20 cellular contexts compared by ENCODE assay signal in the genomic region with DNA sequence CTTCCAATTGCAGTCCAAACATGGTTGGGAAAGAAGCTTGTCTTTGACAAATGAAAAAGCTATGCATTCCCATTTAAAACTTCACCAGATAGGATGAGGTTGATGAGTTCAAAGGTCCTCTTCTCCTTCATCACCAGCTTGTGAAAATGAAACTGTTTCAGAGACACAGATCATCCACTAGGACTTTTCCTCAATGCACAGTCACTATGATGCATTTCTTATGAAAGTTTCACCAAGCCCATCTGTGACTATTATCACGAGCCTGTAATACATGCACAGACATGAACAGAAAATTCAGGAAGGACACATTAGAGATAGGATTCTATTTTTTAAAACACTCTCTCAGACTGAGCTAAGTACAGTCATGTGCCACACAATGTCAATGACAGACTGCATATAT.
"Had no signal": no experiment of that assay in that cellular context is flagged by ENCODE, and none has a peak within 500 bp of the region (broad histone marks: within the 10 kb centered on the region; RNA-seq: fewer than 3 reads in every experiment).

No MANE protein-coding gene starts in this region.

- H3K4me1 ChIP-seq: adrenal gland, ascending aorta, left lung, pancreas, psoas muscle, right atrium auricular region, upper lobe of left lung had no signal

- H3K9me3 ChIP-seq: adrenal gland, ascending aorta, left lung, pancreas, psoas muscle, right atrium auricular region, upper lobe of left lung had no signal

- H3K36me3 ChIP-seq: adrenal gland, ascending aorta, brain microvascular endothelial cell, left lung, pancreas, right atrium auricular region, upper lobe of left lung had no signal

- DNase-seq: activated CD4-positive, alpha-beta T cell treated with anti-CD3 and anti-CD28 coated beads, Interleukin-2, amount 50 U/mL, for 4 hours; activated CD8-positive, alpha-beta memory T cell treated with anti-CD3 and anti-CD28 coated beads for 24 hours; activated CD8-positive, alpha-beta memory T cell treated with anti-CD3 and anti-CD28 coated beads, Interleukin-2, amount 50 U/mL, for 4 hours; activated naive CD4-positive, alpha-beta T cell; activated T-cell treated with anti-CD3 and anti-CD28 coated beads, Interleukin-2, amount 50 U/mL, for 4 hours; adrenal gland; brain microvascular endothelial cell; dorsolateral prefrontal cortex; foreskin fibroblast; left lung; pancreas; psoas muscle; stimulated activated CD4-positive, alpha-beta T cell treated with anti-CD3 and anti-CD28 coated beads, Interleukin-12 subunit alpha, Interleukin-12 subunit beta, amount 100 ng/mL, for 4 hours; stimulated activated CD4-positive, alpha-beta T cell treated with anti-CD3 and anti-CD28 coated beads, Interleukin-4, amount 100 ng/mL, for 4 hours; stimulated activated naive CD8-positive, alpha-beta T cell treated with anti-CD3 and anti-CD28 coated beads, Interleukin-15, Interleukin-2, amounts not matched to agents 100 U/mL and 50 U/mL, for 24 hours; upper lobe of left lung had no signal

- H3K27me3 ChIP-seq: adrenal gland, ascending aorta, brain microvascular endothelial cell, dorsolateral prefrontal cortex, left lung, pancreas, right atrium auricular region, upper lobe of left lung had no signal

- H3K4me3 ChIP-seq: adrenal gland, ascending aorta, dorsolateral prefrontal cortex, left lung, lung, pancreas, psoas muscle, right atrium auricular region, upper lobe of left lung had no signal

- ATAC-seq: activated T-cell treated with anti-CD3 and anti-CD28 coated beads, Interleukin-2, amount 50 U/mL, for 4 hours; left lung; natural killer cell treated with Interleukin-12 subunit alpha and Interleukin-12 subunit beta and Interleukin-15 and Interleukin-18, amount 100 ng/mL, for 72 hours; pancreas; psoas muscle; stimulated activated naive CD8-positive, alpha-beta T cell treated with anti-CD3 and anti-CD28 coated beads, Interleukin-15, Interleukin-2, amounts not matched to agents 100 U/mL and 50 U/mL, for 24 hours had no signal

- H3K27ac ChIP-seq: adrenal gland, ascending aorta, brain microvascular endothelial cell, dorsolateral prefrontal cortex, left lung, pancreas, psoas muscle, right atrium auricular region, upper lobe of left lung had no signal
